Comparison of ENCODE assay signal across 12 cellular contexts in genomic region chr3:194984624-194985023, GRCh38.
DNase-seq lines count a peak whose midpoint lies in the region; ATAC-seq and TF ChIP-seq lines count a peak whose summit lies in the region.
"Had no signal": no experiment of that assay in that cellular context is flagged by ENCODE, and none has a peak within 500 bp of the region (broad histone marks: within the 10 kb centered on the region; RNA-seq: fewer than 3 reads in every experiment).

No MANE protein-coding gene starts in this region.

- TF ChIP-seq CTCF in left ventricle myocardium inferior (IDR thresholded peaks at IDR 0.05; ENCODE audit: borderline replicate concordance) (no peak), fibroblast of villous mesenchyme (IDR thresholded peaks at IDR 0.05; ENCODE audit: insufficient read depth, low read depth, low read length) (no peak), osteocyte (IDR thresholded peaks at IDR 0.05) (no peak)

- no peak overlapping the region for H3K4me3 Mint-ChIP-seq in osteocyte (ENCODE audit: unreplicated experiment)
- H3K4me3 Mint-ChIP-seq in T-helper 17 cell, result no peak overlapping the region

- H3K36me3 Mint-ChIP-seq in osteocyte (ENCODE audit: unreplicated experiment) (peaks cover 4% of the 10 kb centered on the region), T-helper 17 cell (ENCODE audit: low read depth) (peaks cover 6% of the 10 kb centered on the region)
- H3K36me3 Mint-ChIP-seq: activated naive CD4-positive, alpha-beta T cell treated with anti-CD3 and anti-CD28 coated beads, Interleukin-2, amount 50 U/mL, for 72 hours had no signal

- intact Hi-C loops in left ventricle myocardium inferior (cut with micrococcal nuclease) (no loop called here), Right ventricle myocardium inferior (cut with DNase I) (loop anchor here (10.0 kb wide), 1 partner anchor 300 kb away; the partner anchor contains the start of gene FAM43A)

- ATAC-seq in Right ventricle myocardium inferior (no peak), T-helper 17 cell (no peak), HG02885 (IDR thresholded peaks at IDR 0.05; ENCODE audit: poor library complexity, unreplicated experiment) (no peak), HG03442 (IDR thresholded peaks at IDR 0.05; ENCODE audit: unreplicated experiment) (no peak)
- ATAC-seq: activated naive CD4-positive, alpha-beta T cell treated with anti-CD3 and anti-CD28 coated beads, Interleukin-2, amount 50 U/mL, for 72 hours had no signal

- H3K4me1 Mint-ChIP-seq in osteocyte (ENCODE audit: unreplicated experiment) (no peaks in the 10 kb centered on the region), T-helper 17 cell (peaks cover 2% of the 10 kb centered on the region)

- H3K9me3 Mint-ChIP-seq in osteocyte (ENCODE audit: unreplicated experiment), result peaks cover 8% of the 10 kb centered on the region

- peaks cover 32% of the 10 kb centered on the region for H3K27me3 Mint-ChIP-seq in osteocyte (ENCODE audit: unreplicated experiment)
- peaks cover 48% of the 10 kb centered on the region for H3K27me3 Mint-ChIP-seq in T-helper 17 cell

- no peaks in the 10 kb centered on the region for H3K27me3 ChIP-seq in left ventricle myocardium inferior (ENCODE audit: low read depth)

- H3K36me3 ChIP-seq in left ventricle myocardium inferior, result no peaks in the 10 kb centered on the region

- DNase-seq in left ventricle myocardium inferior, result no peak
- DNase-seq in Right ventricle myocardium inferior (ENCODE audit: missing footprints), result no peak
- no peak for DNase-seq in fibroblast of villous mesenchyme (ENCODE audit: low read depth)
- DNase-seq in osteocyte (ENCODE audit: extremely low spot score, unreplicated experiment), result peak; percentile 78
- DNase-seq in T-helper 17 cell, result no peak
- no peak for DNase-seq in occipital lobe (lab: John Stamatoyannopoulos, UW)
- DNase-seq: cortex of kidney, NCI-H226, T-helper 2 cell had no signal

- H3K27ac Mint-ChIP-seq in osteocyte (ENCODE audit: unreplicated experiment) (no peak overlapping the region), T-helper 17 cell (no peak overlapping the region)

- peak overlapping the region; percentile 60 for H3K27ac ChIP-seq in left ventricle myocardium inferior (replicated peaks)

- H3K4me3 ChIP-seq in left ventricle myocardium inferior (peak overlapping the region; percentile 48), fibroblast of villous mesenchyme (ENCODE audit: low read depth, low read length) (peak overlapping the region; percentile 40)

- H3K4me1 ChIP-seq in left ventricle myocardium inferior, result peaks cover 15% of the 10 kb centered on the region

- H3K9me3 ChIP-seq in left ventricle myocardium inferior (replicated peaks) (peaks cover 18% of the 10 kb centered on the region), T-helper 17 cell (ENCODE audit: control insufficient read depth, low read length, poor library complexity, severe bottlenecking) (no peaks in the 10 kb centered on the region)
